26 cellular contexts compared by ENCODE assay signal in the genomic region with DNA sequence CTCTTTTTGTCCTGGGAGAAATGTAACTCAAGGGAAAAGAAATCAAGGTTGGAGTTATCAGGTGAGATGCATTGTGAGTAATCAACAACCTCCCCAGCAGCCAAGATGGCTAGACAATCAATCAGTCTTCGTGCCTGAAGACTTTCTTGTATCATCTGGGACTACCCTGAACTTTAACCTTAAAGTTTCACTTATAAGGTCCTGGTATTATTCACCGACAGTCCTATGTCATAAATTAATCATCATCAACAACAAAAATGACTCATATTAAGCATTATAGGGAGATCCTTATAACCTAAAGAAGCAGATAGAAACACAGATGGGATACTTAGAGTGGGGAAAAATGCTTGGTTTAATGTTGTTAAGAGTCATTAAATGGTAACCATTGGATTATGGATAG. TPM values are rescaled to one million over a fixed set of nuclear protein-coding genes. Genes with fewer than 3 reads are reported as not detected.
A peak's percentile ranks its signal among the peaks of the same experiment; 100 is the strongest.
DNase-seq lines count a peak whose midpoint lies in the region; ATAC-seq and TF ChIP-seq lines count a peak whose summit lies in the region.
"Had no signal": no experiment of that assay in that cellular context is flagged by ENCODE, and none has a peak within 500 bp of the region (broad histone marks: within the 10 kb centered on the region; RNA-seq: fewer than 3 reads in every experiment).

No MANE protein-coding gene starts in this region.

- TF ChIP-seq CTCF in HEK293 (tag by site-specific recombination; IDR thresholded peaks at IDR 0.05) (no peak), epithelial cell of esophagus (IDR thresholded peaks at IDR 0.05; ENCODE audit: insufficient read depth, low read depth, low read length, missing control alignments) (no peak)

- POLR2A ChIA-PET in HEK293 (lab: Yijun Ruan, JAX): no interaction called here

- no peak overlapping the region for H3K4me3 ChIP-seq in HEK293 (ENCODE audit: low read depth, low read length)
- H3K4me3 ChIP-seq in epithelial cell of esophagus (ENCODE audit: low read length): no peak overlapping the region
- H3K4me3 ChIP-seq in mucosa of rectum (ENCODE audit: low read length in 2 of 2): no peak overlapping the region
- H3K4me3 ChIP-seq: BLaER1, GM23338, HAP-1 had no signal

- no peaks in the 10 kb centered on the region for H3K9me3 ChIP-seq in HEK293 (ENCODE audit: control insufficient read depth, insufficient read depth, low read depth, low read length)
- H3K9me3 ChIP-seq in mucosa of rectum (ENCODE audit: control insufficient read depth in 2 of 2, low read length in 2 of 2): no peaks in the 10 kb centered on the region
- H3K9me3 ChIP-seq: BLaER1, Caco-2, HAP-1 had no signal

- H3K4me1 ChIP-seq in HEK293 (ENCODE audit: control insufficient read depth, insufficient read depth, low read length) (peaks cover 34% of the 10 kb centered on the region), mucosa of rectum (ENCODE audit: control insufficient read depth in 2 of 2, insufficient read depth in 2 of 2, low read length in 2 of 2) (peaks cover 23 to 49% of the 10 kb centered on the region in 2 donors)
- H3K4me1 ChIP-seq: BLaER1, Caco-2, HAP-1 had no signal

- no peak overlapping the region for H3K27ac ChIP-seq in HEK293 (ENCODE audit: extremely low read depth, low read depth, low read length)
- H3K27ac ChIP-seq in mucosa of rectum (ENCODE audit: low read depth in 2 of 2, low read length in 2 of 2): peak overlapping the region; percentile 63 to 85
- H3K27ac ChIP-seq: BLaER1 had no signal

- intact Hi-C loops in Right ventricle myocardium superior (cut with DNase I): no loop called here

- no peak overlapping the region for H3K9ac ChIP-seq in mucosa of rectum (ENCODE audit: low read depth in 1 of 2, low read length in 2 of 2)
- H3K9ac ChIP-seq: BLaER1 had no signal

- H3K27me3 ChIP-seq in mucosa of rectum (ENCODE audit: control insufficient read depth in 2 of 2, insufficient read depth in 2 of 2, low read length in 2 of 2): no peaks in the 10 kb centered on the region
- H3K27me3 ChIP-seq: BLaER1 had no signal

- ATAC-seq in GM19328 (IDR thresholded peaks at IDR 0.05; ENCODE audit: unreplicated experiment) (no peak), Right ventricle myocardium superior (ENCODE audit: poor library complexity) (no peak)
- ATAC-seq: GM23338, SK-N-SH treated with all-trans-retinoic acid at 6 μM for 48 hours had no signal

- CTCF ChIA-PET in HEK293 (lab: Yijun Ruan, JAX): no interaction called here

- H3K36me3 ChIP-seq in HEK293 (ENCODE audit: control insufficient read depth in 2 of 2, insufficient read depth in 1 of 2, low read length in 2 of 2) (no peaks in the 10 kb centered on the region), mucosa of rectum (ENCODE audit: control insufficient read depth in 2 of 2, insufficient read depth in 2 of 2, low read length in 2 of 2) (no peaks in the 10 kb centered on the region)
- H3K36me3 ChIP-seq: BLaER1, HAP-1 had no signal

- DNase-seq in RKO (ENCODE audit: low spot score): peak; percentile 27
- DNase-seq in epithelial cell of esophagus (ENCODE audit: low read depth): peak; percentile 57
- no peak for DNase-seq in NCI-H146 (lab: John Stamatoyannopoulos, UW)
- DNase-seq in Right ventricle myocardium superior: no peak
- DNase-seq in C1 segment of cervical spinal cord (lab: John Stamatoyannopoulos, UW): no peak
- DNase-seq: Caco-2; CD4-positive, alpha-beta memory T cell; DMS 273 treated with DMSO at 0.1 percent for 48 hours; DND-41; KG1; MV-4-11; NCI-H1694 treated with DMSO at 0.1 percent for 48 hours; NCI-H2081 treated with DMSO at 0.1 percent for 48 hours; NCI-H2171 treated with DMSO at 0.1 percent for 48 hours; NCI-H524 treated with DMSO at 0.1 percent for 48 hours; NCI-H82 had no signal

TF ChIP-seq in HEK293, 187 proteins besides CTCF, POLR2A, EP300 and RAD21:
- TF ChIP-seq ZBTB17 (tag by site-specific recombination; IDR thresholded peaks at IDR 0.05): peak; percentile 23; the same call in 1 of the 2 replicates
- no peak for TF ChIP-seq WT1 (tag by site-specific recombination; IDR thresholded peaks at IDR 0.05)

RNA-seq across cellular contexts. Expression of gene TEKT3, which starts 7.7 kb away (rescaled TPM):
- total RNA-seq in Right ventricle myocardium superior: 0.43 TPM
- total RNA-seq: G401, HT1080, RPMI7951 had no signal

Comparison
In these comparisons a context has a peak if more than half of its experiments do, and no peak if none do; other contexts are left out.
1. DNase-seq: peak in RKO (single experiment) and epithelial cell of esophagus (single experiment); none in NCI-H146 (single experiment), Right ventricle myocardium superior (single experiment) and C1 segment of cervical spinal cord (0 of 14).